Comparison of ENCODE assay signal across 12 cellular contexts in genomic region chr2:96103906-96104861, GRCh38. TPM values are rescaled to one million over a fixed set of nuclear protein-coding genes. Genes with fewer than 3 reads are reported as not detected.
DNase-seq lines count a peak whose midpoint lies in the region; ATAC-seq and TF ChIP-seq lines count a peak whose summit lies in the region.
"Had no signal": no experiment of that assay in that cellular context is flagged by ENCODE, and none has a peak within 500 bp of the region (broad histone marks: within the 10 kb centered on the region; RNA-seq: fewer than 3 reads in every experiment).

No MANE protein-coding gene starts in this region.

- H3K27ac ChIP-seq in SK-N-SH (ENCODE audit: low read depth in 2 of 2, low read length in 1 of 2) (no peak overlapping the region), Peyer's patch (no peak overlapping the region)

- DNase-seq in SK-N-SH (no peak), Peyer's patch (peak in 2 of 3 donors; percentile 25 to 34), left ventricle myocardium superior (peak; percentile 72), amygdala (lab: John Stamatoyannopoulos, UW) (no peak), DMS 273 (lab: John Stamatoyannopoulos, UW; ENCODE audit: unreplicated experiment) (no peak), T-helper 9 cell (no peak)
- peak; percentile 14 for DNase-seq in stimulated activated CD8-positive, alpha-beta memory T cell treated with anti-CD3 and anti-CD28 coated beads, Interleukin-4, amount 100 ng/mL, for 48 hours
- DNase-seq: PC-3, trophoblast cell had no signal

- TF ChIP-seq CTCF in SK-N-SH (IDR thresholded peaks at IDR 0.05) (no peak), Peyer's patch (IDR thresholded peaks at IDR 0.05) (no peak)

- 49% methylated on average over 6 of the region's 9 CpGs for WGBS in SK-N-SH (ENCODE audit: low lambda C conversion rate)

- TF ChIP-seq EP300 in SK-N-SH (IDR thresholded peaks at IDR 0.05; ENCODE audit: borderline replicate concordance in 1 of 2, low read depth in 1 of 2, low read length in 1 of 2), result no peak

- no peaks in the 10 kb centered on the region for H3K9me2 ChIP-seq in SK-N-SH

- ATAC-seq in SK-N-SH treated with all-trans-retinoic acid at 6 μM for 48 hours (no peak), left ventricle myocardium superior (peak; percentile 75)
- ATAC-seq: gastroesophageal sphincter, PC-3 had no signal

- H3K36me3 ChIP-seq in SK-N-SH (replicated peaks in 1 of 2; ENCODE audit: control insufficient read depth in 1 of 2, insufficient read depth in 2 of 2, low read length in 1 of 2) (no peaks in the 10 kb centered on the region), Peyer's patch (no peaks in the 10 kb centered on the region)
- H3K36me3 ChIP-seq: gastroesophageal sphincter had no signal

- H3K4me3 ChIP-seq in SK-N-SH (ENCODE audit: low read depth in 2 of 2, low read length in 1 of 2) (no peak overlapping the region), Peyer's patch (no peak overlapping the region)
- H3K4me3 ChIP-seq: gastroesophageal sphincter had no signal

- H3K9me3 ChIP-seq in SK-N-SH, result no peaks in the 10 kb centered on the region
- peaks cover 0 to 10% (median 4%) of the 10 kb centered on the region in 4 donors for H3K9me3 ChIP-seq in Peyer's patch

- H3K4me1 ChIP-seq in SK-N-SH (ENCODE audit: control insufficient read depth in 1 of 2, insufficient read depth in 2 of 2, low read depth in 1 of 2, low read length in 1 of 2), result peaks cover 0 to 15% of the 10 kb centered on the region in 2 experiments; a peak in 1 of 4 replicates
- peaks cover 0 to 2% (median 0%) of the 10 kb centered on the region in 4 donors for H3K4me1 ChIP-seq in Peyer's patch

- no peaks in the 10 kb centered on the region for H3F3A ChIP-seq in SK-N-SH (replicated peaks; ENCODE audit: insufficient read depth)

- TF ChIP-seq POLR2A in Peyer's patch (IDR thresholded peaks at IDR 0.05), result no peak

- POLR2A ChIA-PET in SK-N-SH (lab: Yijun Ruan, JAX), result no interaction called here

- no peaks in the 10 kb centered on the region for H3K27me3 ChIP-seq in SK-N-SH (ENCODE audit: insufficient read depth)
- H3K27me3 ChIP-seq in Peyer's patch, result no peaks in the 10 kb centered on the region

- H2AFZ ChIP-seq in SK-N-SH (ENCODE audit: low read depth), result no peak overlapping the region

- H4K20me1 ChIP-seq in SK-N-SH (ENCODE audit: insufficient read depth), result no peaks in the 10 kb centered on the region

- H3K79me2 ChIP-seq in SK-N-SH (ENCODE audit: insufficient read depth), result no peaks in the 10 kb centered on the region

- no peak for TF ChIP-seq RAD21 in SK-N-SH (IDR thresholded peaks at IDR 0.05; ENCODE audit: low read length)

- CTCF ChIA-PET in SK-N-SH (lab: Yijun Ruan, JAX), result interaction anchor here (1.5 to 2.6 kb wide), 4 partner anchors 13 to 111 kb away, joined by 3 to 15 read pairs (median 6); no protein-coding TSS in a partner anchor

- H3K4me2 ChIP-seq in SK-N-SH, result no peak overlapping the region

- intact Hi-C loops in left ventricle myocardium superior (cut with micrococcal nuclease), result no loop called here

- H3K9ac ChIP-seq in SK-N-SH, result no peak overlapping the region

TF ChIP-seq in SK-N-SH, 30 proteins besides CTCF, POLR2A, EP300 and RAD21:
- TF ChIP-seq USF2 (IDR thresholded peaks at IDR 0.05; ENCODE audit: borderline replicate concordance, low read depth, low read length) (no peak), NFIC (IDR thresholded peaks at IDR 0.05; ENCODE audit: borderline replicate concordance) (no peak), MAX (IDR thresholded peaks at IDR 0.05; ENCODE audit: low read depth) (no peak), RXRA (IDR thresholded peaks at IDR 0.05; ENCODE audit: borderline replicate concordance, low read depth) (no peak), PBX3 (IDR thresholded peaks at IDR 0.05) (peak; percentile 7; the same call in 1 of the 2 replicates), IRF3 (IDR thresholded peaks at IDR 0.05; ENCODE audit: low read depth, low read length) (no peak), POLR2AphosphoS5 (IDR thresholded peaks at IDR 0.05; ENCODE audit: low read depth, low read length) (no peak)

TF ChIP-seq in SK-N-SH treated with all-trans-retinoic acid at 6 μM for 48 hours, 23 proteins besides CTCF, POLR2A, EP300 and RAD21 (continues in another document):
- TF ChIP-seq CREB5 (CRISPR knock-in tag; IDR thresholded peaks at IDR 0.05; ENCODE audit: low read depth), result no peak
- TF ChIP-seq CSRNP3 (CRISPR knock-in tag; IDR thresholded peaks at IDR 0.05), result no peak
- TF ChIP-seq TOX (CRISPR knock-in tag; IDR thresholded peaks at IDR 0.05; ENCODE audit: borderline replicate concordance), result no peak
- TF ChIP-seq TSHZ2 (CRISPR knock-in tag; IDR thresholded peaks at IDR 0.05), result no peak
- no peak for TF ChIP-seq SNAI2 (CRISPR knock-in tag; IDR thresholded peaks at IDR 0.05)
- TF ChIP-seq ISL1 (CRISPR knock-in tag; IDR thresholded peaks at IDR 0.05), result no peak
- no peak for TF ChIP-seq PPARA (CRISPR knock-in tag; IDR thresholded peaks at IDR 0.05; ENCODE audit: borderline replicate concordance)
- no peak for TF ChIP-seq BACH2 (CRISPR knock-in tag; IDR thresholded peaks at IDR 0.05; ENCODE audit: borderline replicate concordance)
- no peak for TF ChIP-seq ZFP3 (CRISPR knock-in tag; IDR thresholded peaks at IDR 0.05)
- no peak for TF ChIP-seq ZFP30 (CRISPR knock-in tag; IDR thresholded peaks at IDR 0.05)
- TF ChIP-seq ARNTL (CRISPR knock-in tag; IDR thresholded peaks at IDR 0.05; ENCODE audit: borderline replicate concordance, low read depth), result no peak
- no peak for TF ChIP-seq ZNF565 (CRISPR knock-in tag; conservative IDR thresholded peaks at IDR 0.05; ENCODE audit: low read depth)
- no peak for TF ChIP-seq ZNF8 (CRISPR knock-in tag; IDR thresholded peaks at IDR 0.05)

RNA-seq across cellular contexts. Expression of gene ADRA2B, which starts 12.2 kb away (rescaled TPM):
- polyA plus RNA-seq in SK-N-SH (2012; rRNA removed), result not detected in 2 replicates
- not detected in 2 replicates for polyA plus RNA-seq in SK-N-SH (2012; cell fraction: cytosol; rRNA removed)
- polyA plus RNA-seq in SK-N-SH (2012; cell fraction: nucleus; rRNA removed), result 0.06 and 0.15 TPM in 2 replicates
- total RNA-seq in Peyer's patch, result under 1 TPM in 3 of 4 donors, not detected in 1; 0.28 to 0.67 (median 0.53) TPM
- total RNA-seq in left ventricle myocardium superior, result 5.0 TPM
- total RNA-seq: PC-3 had no signal

RNA-seq across cellular contexts. Expression of gene ASTL, which starts 34.1 kb away (rescaled TPM):
- polyA plus RNA-seq in SK-N-SH (2012; rRNA removed), result not detected in 2 replicates
- not detected in 2 replicates for polyA plus RNA-seq in SK-N-SH (2012; cell fraction: cytosol; rRNA removed)
- polyA plus RNA-seq in SK-N-SH (2012; cell fraction: nucleus; rRNA removed), result not detected in 2 replicates
- total RNA-seq in Peyer's patch (not detected), left ventricle myocardium superior (not detected)
- total RNA-seq: gastroesophageal sphincter, kidney epithelial cell, PC-3 had no signal

RNA-seq across cellular contexts. Expression of gene DUSP2, which starts 41.1 kb away (rescaled TPM):
- polyA plus RNA-seq in SK-N-SH (2012; rRNA removed), result 0.79 and 1.2 TPM in 2 replicates
- polyA plus RNA-seq in SK-N-SH (2012; cell fraction: cytosol; rRNA removed), result 0.14 and 0.38 TPM in 2 replicates
- polyA plus RNA-seq in SK-N-SH (2012; cell fraction: nucleus; rRNA removed), result 6.4 and 7.5 TPM in 2 replicates
- total RNA-seq in Peyer's patch (10 to 100 TPM in 1 of 4 donors, 1 to 10 TPM in 3; 2.7 to 28.1 (median 5.6) TPM), left ventricle myocardium superior (1.9 TPM)

Comparison
In these comparisons a context has a peak if more than half of its experiments do, and no peak if none do; other contexts are left out.
1. DNase-seq: peak in Peyer's patch (2 of 3), left ventricle myocardium superior (single experiment) and stimulated activated CD8-positive, alpha-beta memory T cell treated with anti-CD3 and anti-CD28 coated beads, Interleukin-4, amount 100 ng/mL, for 48 hours (single experiment); none in SK-N-SH (single experiment), amygdala (0 of 56), DMS 273 (single experiment) and T-helper 9 cell (single experiment).